In genomic region chr3:117628896-117629295, GRCh38 we compare ENCODE assay signal across 11 cellular contexts.
DNase-seq lines count a peak whose midpoint lies in the region; ATAC-seq, FAIRE-seq and TF ChIP-seq lines count a peak whose summit lies in the region.
"Had no signal": no experiment of that assay in that cellular context is flagged by ENCODE, and none has a peak within 500 bp of the region (broad histone marks: within the 10 kb centered on the region; RNA-seq: fewer than 3 reads in every experiment).

No MANE protein-coding gene starts in this region.

- peaks cover 4% of the 10 kb centered on the region for H3K9me3 Mint-ChIP-seq in activated T-cell treated with anti-CD3 and anti-CD28 coated beads, Interleukin-2, amount 50 U/mL, for 24 hours
- peaks cover 4 to 14% (median 7%) of the 10 kb centered on the region in 3 donors for H3K9me3 Mint-ChIP-seq in T-cell
- H3K9me3 Mint-ChIP-seq: activated T-helper 1 cell treated with anti-CD3 and anti-CD28 coated beads, Interleukin-12 subunit alpha, Interleukin-12 subunit beta, Interleukin-2, Interleukin-4 antibody, amounts not matched to agents 30 ng/mL and 10 ng/mL and 1 ng/mL, durations not matched to agents 14 hours and 24 hours and 36 hours had no signal

- POLR2A ChIA-PET in T-cell (lab: Charles Lee) = no interaction called here

- no peaks in the 10 kb centered on the region for H3K36me3 Mint-ChIP-seq in activated T-cell treated with anti-CD3 and anti-CD28 coated beads, Interleukin-2, amount 50 U/mL, for 24 hours (ENCODE audit: low read depth)
- no peaks in the 10 kb centered on the region for H3K36me3 Mint-ChIP-seq in T-cell

- H3K4me1 Mint-ChIP-seq in activated T-cell treated with anti-CD3 and anti-CD28 coated beads, Interleukin-2, amount 50 U/mL, for 24 hours (ENCODE audit: low read depth) = no peaks in the 10 kb centered on the region
- no peaks in the 10 kb centered on the region for H3K4me1 Mint-ChIP-seq in T-cell

- H3K4me3 Mint-ChIP-seq in activated T-cell treated with anti-CD3 and anti-CD28 coated beads, Interleukin-2, amount 50 U/mL, for 24 hours = no peak overlapping the region
- H3K4me3 Mint-ChIP-seq in T-cell = no peak overlapping the region
- H3K4me3 Mint-ChIP-seq: activated T-helper 1 cell treated with anti-CD3 and anti-CD28 coated beads, Interleukin-12 subunit alpha, Interleukin-12 subunit beta, Interleukin-2, Interleukin-4 antibody, amounts not matched to agents 30 ng/mL and 10 ng/mL and 1 ng/mL, durations not matched to agents 14 hours and 24 hours and 36 hours had no signal

- ATAC-seq in HG03342 (IDR thresholded peaks at IDR 0.05; ENCODE audit: unreplicated experiment) (no peak), T-cell (replicated peaks in 1 of 4) (no peak), GM21619 (IDR thresholded peaks at IDR 0.05; ENCODE audit: unreplicated experiment) (no peak)
- ATAC-seq: left colon had no signal

- H3K27ac Mint-ChIP-seq in activated T-cell treated with anti-CD3 and anti-CD28 coated beads, Interleukin-2, amount 50 U/mL, for 24 hours = no peak overlapping the region
- H3K27ac Mint-ChIP-seq in T-cell = no peak overlapping the region
- H3K27ac Mint-ChIP-seq: activated T-helper 1 cell treated with anti-CD3 and anti-CD28 coated beads, Interleukin-12 subunit alpha, Interleukin-12 subunit beta, Interleukin-2, Interleukin-4 antibody, amounts not matched to agents 30 ng/mL and 10 ng/mL and 1 ng/mL, durations not matched to agents 14 hours and 24 hours and 36 hours had no signal

- CTCF ChIA-PET in T-cell (lab: Charles Lee) = no interaction called here

- TF ChIP-seq CTCF in choroid plexus epithelial cell (conservative IDR thresholded peaks at IDR 0.05; ENCODE audit: low read depth, low read length) (no peak), retinal pigment epithelial cell (conservative IDR thresholded peaks at IDR 0.05; ENCODE audit: low read depth, low read length) (no peak)

- H3K27me3 Mint-ChIP-seq in activated T-cell treated with anti-CD3 and anti-CD28 coated beads, Interleukin-2, amount 50 U/mL, for 24 hours = no peaks in the 10 kb centered on the region
- no peaks in the 10 kb centered on the region for H3K27me3 Mint-ChIP-seq in T-cell

- H3K4me3 ChIP-seq in choroid plexus epithelial cell (ENCODE audit: low read depth, low read length) (no peak overlapping the region), retinal pigment epithelial cell (ENCODE audit: low read length) (no peak overlapping the region)

- FAIRE-seq in GM18507 (lab: Jason Lieb, UNC) = peak; percentile 53

- DNase-seq in GM18507 (ENCODE audit: extremely low spot score, insufficient read length, low read depth) = no peak
- peak; percentile 91 for DNase-seq in NCI-H2081 treated with DMSO at 0.1 percent for 48 hours (lab: John Stamatoyannopoulos, UW)
- peak; percentile 97 for DNase-seq in choroid plexus epithelial cell (ENCODE audit: low read depth)
- peak; percentile 56 for DNase-seq in retinal pigment epithelial cell (ENCODE audit: low read depth)
- DNase-seq in activated T-cell treated with anti-CD3 and anti-CD28 coated beads, Interleukin-2, amount 50 U/mL, for 24 hours = no peak
- DNase-seq in T-cell = no peak
- DNase-seq: left colon, MV-4-11 had no signal

Comparison
In these comparisons a context has a peak if more than half of its experiments do, and no peak if none do; other contexts are left out.
1. DNase-seq: peak in NCI-H2081 treated with DMSO at 0.1 percent for 48 hours (single experiment), choroid plexus epithelial cell (single experiment) and retinal pigment epithelial cell (single experiment); none in GM18507 (single experiment), activated T-cell treated with anti-CD3 and anti-CD28 coated beads, Interleukin-2, amount 50 U/mL, for 24 hours (single experiment) and T-cell (0 of 34).